8 cellular contexts compared by ENCODE assay signal in the genomic region with DNA sequence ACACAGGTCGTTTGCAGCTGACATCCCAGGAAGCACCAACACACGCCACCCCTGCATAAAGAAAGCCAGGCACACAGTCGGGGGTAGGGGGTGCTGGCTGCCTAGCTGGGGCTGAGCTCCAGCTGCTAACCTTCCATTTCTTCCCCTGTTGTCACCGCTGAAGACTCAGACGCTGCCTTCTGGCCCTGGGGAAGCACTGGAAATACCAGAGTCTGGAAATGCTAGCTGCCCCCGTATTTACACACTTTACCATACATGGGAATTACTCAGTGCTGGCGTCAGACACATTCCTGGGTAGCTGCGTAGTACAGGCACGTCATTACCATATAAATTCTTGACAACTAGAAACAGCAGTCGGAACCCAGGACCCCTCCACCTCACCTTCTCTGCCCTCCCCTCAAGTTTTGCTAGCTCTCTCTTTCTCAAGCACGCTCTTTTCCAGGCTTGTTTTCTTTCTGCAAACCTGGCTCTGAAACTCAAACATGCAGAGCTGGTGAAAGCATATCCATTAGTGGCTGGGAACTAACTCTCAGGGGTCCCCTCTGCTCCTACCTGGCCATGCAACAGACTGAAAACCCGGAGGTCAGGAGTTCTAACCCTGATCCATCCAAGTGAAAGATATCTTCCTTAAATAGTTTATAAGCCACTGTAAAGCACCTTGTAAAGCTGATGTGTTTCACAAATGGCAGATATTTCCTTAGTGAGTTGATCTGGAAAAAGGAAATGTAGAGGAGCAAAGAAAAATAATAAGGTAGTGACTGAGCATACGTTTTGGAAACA. TPM values are rescaled to one million over a fixed set of nuclear protein-coding genes. Genes with fewer than 3 reads are reported as not detected.
DNase-seq lines count a peak whose midpoint lies in the region; ATAC-seq and TF ChIP-seq lines count a peak whose summit lies in the region.

No MANE protein-coding gene starts in this region.

- H3K4me3 ChIP-seq in fibroblast of pulmonary artery (replicated peaks; ENCODE audit: low read depth, low read length) = peak overlapping the region; percentile 85
- H3K4me3 ChIP-seq in psoas muscle = peak overlapping the region; percentile 80

- peak overlapping the region; percentile 71 for H3K27ac ChIP-seq in psoas muscle

- intact Hi-C loops in psoas muscle (cut with DNase I) = no loop called here

- no peaks in the 10 kb centered on the region for H3K4me1 ChIP-seq in psoas muscle

- 52 to 53% (median 52%) methylated on average over 13 of the region's 13 CpGs for WGBS in psoas muscle, 3 donors

- peaks cover 0 to 6% (median 0%) of the 10 kb centered on the region in 3 donors for H3K27me3 ChIP-seq in psoas muscle (ENCODE audit: insufficient read depth in 3 of 3, low read length in 2 of 3)

- DNase-seq in ELR (ENCODE audit: low read depth) (peak; percentile 97), RKO (ENCODE audit: low spot score) (peak; percentile 83), fibroblast of pulmonary artery (ENCODE audit: low read depth) (peak; percentile 99), psoas muscle (no peak)
- no peak for DNase-seq in activated T-cell treated with anti-CD3 and anti-CD28 coated beads, Interleukin-2, amount 50 U/mL, for 1 hour

- ATAC-seq in psoas muscle (no peak), HG03039 (IDR thresholded peaks at IDR 0.05; ENCODE audit: unreplicated experiment) (no peak), GM21723 (IDR thresholded peaks at IDR 0.05; ENCODE audit: unreplicated experiment) (no peak), GM19324 (IDR thresholded peaks at IDR 0.05; ENCODE audit: low FRiP score, unreplicated experiment) (no peak)

- no peaks in the 10 kb centered on the region for H3K36me3 ChIP-seq in psoas muscle (ENCODE audit: insufficient read depth in 1 of 2, low read depth in 1 of 2)

- H3K9me3 ChIP-seq in psoas muscle = no peaks in the 10 kb centered on the region

- TF ChIP-seq CTCF in fibroblast of pulmonary artery (IDR thresholded peaks at IDR 0.05; ENCODE audit: low read length, missing control alignments) (no peak), psoas muscle (IDR thresholded peaks at IDR 0.05) (no peak)

RNA-seq across cellular contexts. Expression of a gene that starts 3.3 kb away (rescaled TPM):
- total RNA-seq in psoas muscle = 10 to 100 TPM; 14.7 to 27.7 (median 24.3) TPM
- 10 to 100 TPM; 21.1 to 26.4 (median 23.2) TPM for polyA plus RNA-seq in psoas muscle

RNA-seq across cellular contexts. Expression of a gene that starts 34.6 kb away (rescaled TPM):
- total RNA-seq in psoas muscle = 100 to 1,000 TPM in 1 of 4 donors, 10 to 100 TPM in 3; 41.8 to 116 (median 78.9) TPM
- 10 to 100 TPM; 42.3 to 62.4 (median 55.1) TPM for polyA plus RNA-seq in psoas muscle

RNA-seq across cellular contexts. Expression of a gene that starts 35.3 kb away (rescaled TPM):
- total RNA-seq in psoas muscle = 10 to 100 TPM in 3 of 4 donors, 1 to 10 TPM in 1; 8.4 to 13.3 (median 11.3) TPM
- 1 to 10 TPM; 1.8 to 3.1 (median 1.8) TPM for polyA plus RNA-seq in psoas muscle

Comparison
In these comparisons a context has a peak if more than half of its experiments do, and no peak if none do; other contexts are left out.
1. DNase-seq: peak in ELR (single experiment), RKO (single experiment) and fibroblast of pulmonary artery (single experiment); none in psoas muscle (0 of 2) and activated T-cell treated with anti-CD3 and anti-CD28 coated beads, Interleukin-2, amount 50 U/mL, for 1 hour (single experiment).